14 cellular contexts compared by ENCODE assay signal in the genomic region with DNA sequence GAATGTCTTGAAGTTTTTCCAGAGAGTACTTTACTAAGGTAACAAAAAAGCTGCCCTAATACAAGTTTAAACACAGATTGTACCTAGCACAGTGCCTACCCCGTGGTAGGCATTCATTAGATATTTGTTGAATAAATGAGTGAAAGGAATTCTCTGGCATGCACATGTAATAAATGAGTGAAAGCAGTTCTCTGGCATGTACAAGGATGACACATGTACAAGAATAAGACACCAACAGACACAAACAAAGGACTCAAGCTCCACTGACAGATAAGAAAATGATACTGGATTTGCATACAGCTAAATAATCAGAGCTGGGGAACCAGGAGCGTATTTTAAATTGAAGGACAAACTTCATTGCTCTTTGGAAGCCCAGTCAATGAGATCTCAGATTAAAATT.
"Had no signal": no experiment of that assay in that cellular context is flagged by ENCODE, and none has a peak within 500 bp of the region (broad histone marks: within the 10 kb centered on the region; RNA-seq: fewer than 3 reads in every experiment).

No MANE protein-coding gene starts in this region.

- H3K27ac ChIP-seq: esophagus squamous epithelium, heart left ventricle, ovary, sigmoid colon, tibial artery, uterus had no signal

- H3K27me3 ChIP-seq: esophagus squamous epithelium, heart left ventricle, ovary, sigmoid colon, tibial artery, uterus had no signal

- DNase-seq: activated CD4-positive, alpha-beta T cell treated with anti-CD3 and anti-CD28 coated beads for 1 hour; activated CD4-positive, alpha-beta T cell treated with anti-CD3 and anti-CD28 coated beads, Interleukin-2, amount 50 U/mL, for 4 hours; activated naive CD4-positive, alpha-beta T cell treated with anti-CD3 and anti-CD28 coated beads for 36 hours; esophagus squamous epithelium; heart left ventricle; naive B cell; ovary; sigmoid colon; T-helper 9 cell; tibial artery; uterus had no signal

- H3K4me3 ChIP-seq: esophagus squamous epithelium, heart left ventricle, ovary, sigmoid colon, tibial artery, uterus had no signal

- ATAC-seq: activated T-helper 17 cell treated with anti-CD3 and anti-CD28 coated beads, Interleukin-2, amount 50 U/mL, for 72 hours; heart left ventricle; left lobe of liver; stimulated activated memory B cell treated with anti-CD40 and anti-IgM and Interleukin-4, amounts not matched to agents 10 μg/mL and 1 μg/mL and 100 μg/mL, for 72 hours had no signal

- H3K9me3 ChIP-seq: esophagus squamous epithelium, ovary, uterus had no signal

- H3K4me3 Mint-ChIP-seq: activated naive CD4-positive, alpha-beta T cell treated with anti-CD3 and anti-CD28 coated beads for 36 hours; activated T-helper 17 cell treated with anti-CD3 and anti-CD28 coated beads, Interleukin-2, amount 50 U/mL, for 72 hours; naive B cell; stimulated activated memory B cell treated with anti-CD40 and anti-IgM and Interleukin-4, amounts not matched to agents 10 μg/mL and 1 μg/mL and 100 μg/mL, for 72 hours had no signal

- H3K4me1 ChIP-seq: heart left ventricle, sigmoid colon, tibial artery, uterus had no signal

- H3K27ac Mint-ChIP-seq: activated naive CD4-positive, alpha-beta T cell treated with anti-CD3 and anti-CD28 coated beads for 36 hours; activated T-helper 17 cell treated with anti-CD3 and anti-CD28 coated beads, Interleukin-2, amount 50 U/mL, for 72 hours; naive B cell; stimulated activated memory B cell treated with anti-CD40 and anti-IgM and Interleukin-4, amounts not matched to agents 10 μg/mL and 1 μg/mL and 100 μg/mL, for 72 hours had no signal

- H3K4me1 Mint-ChIP-seq: activated T-helper 17 cell treated with anti-CD3 and anti-CD28 coated beads, Interleukin-2, amount 50 U/mL, for 72 hours; naive B cell; stimulated activated memory B cell treated with anti-CD40 and anti-IgM and Interleukin-4, amounts not matched to agents 10 μg/mL and 1 μg/mL and 100 μg/mL, for 72 hours had no signal

- H3K36me3 Mint-ChIP-seq: naive B cell; stimulated activated memory B cell treated with anti-CD40 and anti-IgM and Interleukin-4, amounts not matched to agents 10 μg/mL and 1 μg/mL and 100 μg/mL, for 72 hours had no signal

- H3K36me3 ChIP-seq: esophagus squamous epithelium, heart left ventricle, ovary, sigmoid colon, tibial artery, uterus had no signal

- H3K27me3 Mint-ChIP-seq: activated T-helper 17 cell treated with anti-CD3 and anti-CD28 coated beads, Interleukin-2, amount 50 U/mL, for 72 hours; naive B cell; stimulated activated memory B cell treated with anti-CD40 and anti-IgM and Interleukin-4, amounts not matched to agents 10 μg/mL and 1 μg/mL and 100 μg/mL, for 72 hours had no signal
